8 cellular contexts compared by ENCODE assay signal in genomic region chr6:16759181-16759645, GRCh38. TPM values are rescaled to one million over a fixed set of nuclear protein-coding genes. Genes with fewer than 3 reads are reported as not detected.
DNase-seq lines count a peak whose midpoint lies in the region; ATAC-seq, FAIRE-seq and TF ChIP-seq lines count a peak whose summit lies in the region.

No MANE protein-coding gene starts in this region.

- intact Hi-C loops in dorsolateral prefrontal cortex (cut with DNase I), result loop anchor here (5.0 kb wide), 2 partner anchors 37 to 42 kb away; no protein-coding TSS in a partner anchor

- no peaks in the 10 kb centered on the region for H3K9me3 ChIP-seq in NT2/D1 (ENCODE audit: insufficient read depth, low read length)
- no peaks in the 10 kb centered on the region for H3K9me3 ChIP-seq in muscle layer of colon (ENCODE audit: low read length)

- peaks cover 3% of the 10 kb centered on the region for H3K27me3 ChIP-seq in NT2/D1 (ENCODE audit: insufficient read depth, insufficient read length)
- H3K27me3 ChIP-seq in dorsolateral prefrontal cortex, result no peaks in the 10 kb centered on the region
- no peaks in the 10 kb centered on the region for H3K27me3 ChIP-seq in muscle layer of colon (ENCODE audit: control insufficient read depth in 1 of 2, insufficient read depth in 2 of 2, low read length in 2 of 2)

- H3K4me1 ChIP-seq in NT2/D1 (ENCODE audit: insufficient read depth, insufficient read length), result no peaks in the 10 kb centered on the region
- H3K4me1 ChIP-seq in muscle layer of colon (ENCODE audit: insufficient read depth, low read length), result peaks cover 42% of the 10 kb centered on the region

- H3K4me3 ChIP-seq in GM12864 (ENCODE audit: low read depth, low read length) (peak overlapping the region; percentile 92), NT2/D1 (ENCODE audit: insufficient read length, low read depth) (peak overlapping the region; percentile 61), dorsolateral prefrontal cortex (peak overlapping the region; percentile 58 to 97 (median 84)), muscle layer of colon (ENCODE audit: low read depth in 1 of 2, low read length in 2 of 2) (peak overlapping the region; percentile 83 to 98)

- TF ChIP-seq CTCF in GM12864 (IDR thresholded peaks at IDR 0.05; ENCODE audit: low read depth, low read length, missing control alignments) (no peak), dorsolateral prefrontal cortex (IDR thresholded peaks at IDR 0.05 in 54 of 56, conservative IDR thresholded peaks at IDR 0.05 in 2 of 56; ENCODE audit: low read depth in 1 of 56, partially characterized antibody in 56 of 56) (no peak), D721Med (IDR thresholded peaks at IDR 0.05; ENCODE audit: insufficient read depth, missing control alignments) (no peak)

- DNase-seq in GM12864 (ENCODE audit: low read depth) (no peak), NT2/D1 (ENCODE audit: low read depth, low spot score) (no peak), dorsolateral prefrontal cortex (no peak), Kasumi-1 (lab: John Stamatoyannopoulos, UW) (no peak), D721Med (ENCODE audit: insufficient read length, low spot score) (no peak), NOMO-1 treated with dmso at 0.1 percent for 144 hours (lab: John Stamatoyannopoulos, UW; ENCODE audit: unreplicated experiment) (no peak)

- no peaks in the 10 kb centered on the region for H3K36me3 ChIP-seq in NT2/D1 (ENCODE audit: insufficient read depth, insufficient read length, low read length)
- no peaks in the 10 kb centered on the region for H3K36me3 ChIP-seq in muscle layer of colon (ENCODE audit: insufficient read depth, low read length)

- no peak for ATAC-seq in esophagus mucosa

- H3K9ac ChIP-seq in NT2/D1 (ENCODE audit: insufficient read length, low read depth) (peak overlapping the region; percentile 80), muscle layer of colon (ENCODE audit: low read length) (peak overlapping the region; percentile 94)

- H3K27ac ChIP-seq in dorsolateral prefrontal cortex, result peak overlapping the region; percentile 75 to 99 (median 97)
- peak overlapping the region; percentile 93 for H3K27ac ChIP-seq in muscle layer of colon (ENCODE audit: low read depth, low read length)

- no peak for FAIRE-seq in D721Med (lab: Jason Lieb, UNC)

RNA-seq across cellular contexts. Expression of gene ATXN1, which starts 2.0 kb away (rescaled TPM):
- total RNA-seq in dorsolateral prefrontal cortex, result 100 to 1,000 TPM; 131 to 255 (median 189) TPM
- 29.3 TPM for total RNA-seq in esophagus mucosa
